In the genomic region with DNA sequence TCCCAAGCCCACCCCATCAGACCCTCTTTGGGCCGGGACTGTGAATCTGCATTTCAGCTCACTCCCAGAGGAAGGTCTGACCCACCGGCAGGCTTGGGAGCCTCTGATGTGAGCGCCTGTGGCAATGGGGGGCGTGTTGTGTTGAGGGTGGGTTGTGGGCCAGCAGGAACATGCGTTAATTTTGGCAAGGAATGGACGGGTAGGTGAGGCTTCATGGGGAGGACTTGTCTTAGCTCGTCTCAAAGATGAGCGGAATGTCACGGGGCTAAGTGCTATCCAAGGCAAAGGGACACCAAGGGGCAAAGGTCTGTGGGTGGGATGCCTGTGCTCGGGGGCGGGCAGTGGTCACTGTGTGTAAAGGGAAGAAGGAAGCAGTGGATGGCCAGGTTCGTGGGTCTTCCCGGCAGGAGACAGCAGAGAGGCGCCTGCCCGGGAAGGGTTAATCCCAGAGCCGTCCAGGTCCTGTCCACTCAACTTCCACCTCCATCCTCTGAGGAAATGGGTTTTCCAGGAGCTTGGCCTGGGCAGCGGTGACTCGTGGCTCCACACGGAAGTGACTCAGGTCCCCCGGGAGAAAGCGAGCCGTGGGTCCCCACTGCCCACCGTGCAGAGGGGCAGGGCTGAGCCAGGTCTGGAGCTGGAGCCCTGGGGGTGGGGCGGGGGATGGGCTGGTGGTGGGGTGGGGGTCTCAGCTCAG, we compare ENCODE assay signal across 10 cellular contexts. TPM values are rescaled to one million over a fixed set of nuclear protein-coding genes. Genes with fewer than 3 reads are reported as not detected.
DNase-seq lines count a peak whose midpoint lies in the region; ATAC-seq, FAIRE-seq and TF ChIP-seq lines count a peak whose summit lies in the region.
"Had no signal": no experiment of that assay in that cellular context is flagged by ENCODE, and none has a peak within 500 bp of the region (broad histone marks: within the 10 kb centered on the region; RNA-seq: fewer than 3 reads in every experiment).

No MANE protein-coding gene starts in this region.

- CTCF ChIA-PET in MCF 10A (lab: Yijun Ruan, JAX) (interaction anchor here (0.5 to 5.9 kb wide), 10 partner anchors 9 to 218 kb away, joined by 3 to 141 read pairs (median 5); partner anchors contain the start of gene ADGRG1), endothelial cell of umbilical vein (lab: Charles Lee) (interaction anchor here (0.6 to 5.7 kb wide), 10 partner anchors 9 to 90 kb away, joined by 3 to 117 read pairs (median 24); partner anchors contain the start of genes ADGRG1 and KATNB1)

- H3K27me3 Mint-ChIP-seq in MCF 10A (ENCODE audit: insufficient read depth, unreplicated experiment), result no peaks in the 10 kb centered on the region

- H3K27me3 ChIP-seq in breast epithelium, result no peaks in the 10 kb centered on the region
- no peaks in the 10 kb centered on the region for H3K27me3 ChIP-seq in endothelial cell of umbilical vein (ENCODE audit: control insufficient read depth in 2 of 2, insufficient read depth in 2 of 2, low read length in 2 of 2)
- H3K27me3 ChIP-seq in aorta (ENCODE audit: control insufficient read depth in 1 of 2, insufficient read depth in 2 of 2, low read length in 1 of 2), result no peaks in the 10 kb centered on the region
- no peaks in the 10 kb centered on the region for H3K27me3 ChIP-seq in effector memory CD4-positive, alpha-beta T cell (replicated peaks; ENCODE audit: control insufficient read depth, insufficient read depth, low read length, poor library complexity, severe bottlenecking)

- H3K36me3 ChIP-seq in breast epithelium (no peaks in the 10 kb centered on the region), endothelial cell of umbilical vein (ENCODE audit: control insufficient read depth in 2 of 2, extremely low read depth in 1 of 2, insufficient read depth in 2 of 2, low read length in 2 of 2) (peaks cover 0 to 2% of the 10 kb centered on the region in 2 experiments), aorta (ENCODE audit: control insufficient read depth in 1 of 2, insufficient read depth in 2 of 2, low read length in 1 of 2) (no peaks in the 10 kb centered on the region)
- H3K36me3 ChIP-seq in effector memory CD4-positive, alpha-beta T cell (ENCODE audit: control insufficient read depth, insufficient read depth, low read length), result no peaks in the 10 kb centered on the region

- H3K9me3 Mint-ChIP-seq in MCF 10A (ENCODE audit: unreplicated experiment), result no peaks in the 10 kb centered on the region

- H3K4me3 Mint-ChIP-seq in MCF 10A (ENCODE audit: unreplicated experiment), result no peak overlapping the region

- peaks cover 14% of the 10 kb centered on the region for H3K79me2 ChIP-seq in endothelial cell of umbilical vein (ENCODE audit: control insufficient read depth, insufficient read depth, low read length)

- H3K36me3 Mint-ChIP-seq in MCF 10A (ENCODE audit: insufficient read depth, unreplicated experiment), result no peaks in the 10 kb centered on the region

- dilution Hi-C loops in endothelial cell of umbilical vein (cut with MboI; ENCODE audit: extremely low pct_ligation_motif_present, low sequenced_read_pairs), result no loop called here

- no peaks in the 10 kb centered on the region for H4K20me1 ChIP-seq in endothelial cell of umbilical vein (replicated peaks; ENCODE audit: control insufficient read depth, extremely low read depth, insufficient read depth, low read length)

- H3K27ac ChIP-seq in breast epithelium, result peak overlapping the region; percentile 82 to 92
- H3K27ac ChIP-seq in endothelial cell of umbilical vein (ENCODE audit: insufficient read depth, low read depth, low read length), result peak overlapping the region; percentile 90
- no peak overlapping the region for H3K27ac ChIP-seq in aorta (ENCODE audit: low read depth in 1 of 2, low read length in 2 of 2)
- H3K27ac ChIP-seq in effector memory CD4-positive, alpha-beta T cell (ENCODE audit: insufficient read depth, low read length, poor library complexity, severe bottlenecking), result no peak overlapping the region

- H3K9ac ChIP-seq in endothelial cell of umbilical vein (replicated peaks; ENCODE audit: extremely low read depth, insufficient read depth, low read length), result no peak overlapping the region

- H2AFZ ChIP-seq in endothelial cell of umbilical vein (ENCODE audit: low read depth, low read length), result no peak overlapping the region

- TF ChIP-seq POLR2A in breast epithelium (IDR thresholded peaks at IDR 0.05), result no peak
- TF ChIP-seq POLR2A in endothelial cell of umbilical vein (IDR thresholded peaks at IDR 0.05; ENCODE audit: low read depth, low read length), result no peak

- H3K4me1 ChIP-seq in breast epithelium (peaks cover 0 to 6% of the 10 kb centered on the region in 2 donors), endothelial cell of umbilical vein (ENCODE audit: control insufficient read depth, extremely low read depth, insufficient read depth, low read length) (peaks cover 40% of the 10 kb centered on the region), aorta (ENCODE audit: control insufficient read depth in 1 of 2, insufficient read depth in 2 of 2, low read length in 2 of 2) (no peaks in the 10 kb centered on the region)
- H3K4me1 ChIP-seq in effector memory CD4-positive, alpha-beta T cell (ENCODE audit: control insufficient read depth, insufficient read depth, low read length, poor library complexity, severe bottlenecking), result no peaks in the 10 kb centered on the region

- FAIRE-seq in endothelial cell of umbilical vein (lab: Jason Lieb, UNC), result peak; percentile 99

- no peaks in the 10 kb centered on the region for H3K9me3 ChIP-seq in breast epithelium
- no peaks in the 10 kb centered on the region for H3K9me3 ChIP-seq in endothelial cell of umbilical vein (replicated peaks; ENCODE audit: control insufficient read depth, insufficient read depth, low read length)
- no peaks in the 10 kb centered on the region for H3K9me3 ChIP-seq in aorta (ENCODE audit: control insufficient read depth, low read length)
- no peaks in the 10 kb centered on the region for H3K9me3 ChIP-seq in effector memory CD4-positive, alpha-beta T cell (ENCODE audit: control insufficient read depth, low read length)

- no peaks in the 10 kb centered on the region for H3K9me1 ChIP-seq in endothelial cell of umbilical vein (replicated peaks; ENCODE audit: control insufficient read depth, extremely low read depth, insufficient read depth, low read length)

- intact Hi-C loops in breast epithelium (cut with DNase I; ENCODE audit: low total_unique reads), result no loop called here
- intact Hi-C loops in MCF 10A (cut with micrococcal nuclease), result no loop called here
- intact Hi-C loops in endothelial cell of umbilical vein (cut with micrococcal nuclease), result loop anchor here (1.0 to 10.0 kb wide), 5 partner anchors 9 to 356 kb away; partner anchors contain the start of genes ADGRG1, KATNB1, USB1 and ZNF319
- intact Hi-C loops in aorta (cut with DNase I), result loop anchor here (5.0 kb wide), 3 partner anchors 34 to 69 kb away; no protein-coding TSS in a partner anchor

- 49 to 54% methylated on average over 22 to 24 of the region's 24 CpGs for WGBS in aorta, 2 donors

- H3K4me1 Mint-ChIP-seq in MCF 10A (ENCODE audit: insufficient read depth, unreplicated experiment), result peaks cover 7% of the 10 kb centered on the region

- TF ChIP-seq CTCF in breast epithelium (IDR thresholded peaks at IDR 0.05) (no peak), MCF 10A (IDR thresholded peaks at IDR 0.05; ENCODE audit: unreplicated experiment) (no peak), endothelial cell of umbilical vein (IDR thresholded peaks at IDR 0.05; ENCODE audit: extremely low read depth in 1 of 2, insufficient read depth in 1 of 2, low read depth in 1 of 2, low read length in 2 of 2) (peak in 1 of 2 donors; percentile 7)

- no peak overlapping the region for H3K27ac Mint-ChIP-seq in MCF 10A (ENCODE audit: low read depth, unreplicated experiment)

- no TSS peak for BruUV-seq in MCF 10A (replicated peaks; lab: Mats Ljungman, UMichigan)
- BruUV-seq in endothelial cell of umbilical vein (replicated peaks; lab: Mats Ljungman, UMichigan), result no TSS peak

- peak overlapping the region; percentile 19 for H3K4me2 ChIP-seq in endothelial cell of umbilical vein (ENCODE audit: insufficient read depth, low read length)

- peak in 1 of 2 donors; percentile 67 for DNase-seq in breast epithelium (ENCODE audit: low spot score in 2 of 2)
- no peak for DNase-seq in MCF 10A (ENCODE audit: unreplicated experiment)
- peak; percentile 81 for DNase-seq in endothelial cell of umbilical vein (ENCODE audit: low read depth, low spot score)
- peak; percentile 93 to 96 for DNase-seq in lung microvascular endothelial cell (ENCODE audit: low read depth in 2 of 2)
- no peak for DNase-seq in aorta
- DNase-seq in NCI-H2227 treated with DMSO at 0.1 percent for 48 hours (lab: John Stamatoyannopoulos, UW), result no peak
- no peak for DNase-seq in effector memory CD4-positive, alpha-beta T cell
- DNase-seq: NCI-H2081 had no signal

- ATAC-seq in aorta (ENCODE audit: low FRiP score), result peak; percentile 52
- no peak for ATAC-seq in GM19452 (IDR thresholded peaks at IDR 0.05; ENCODE audit: unreplicated experiment)

- POLR2A ChIA-PET in MCF 10A (lab: Yijun Ruan, JAX), result interaction anchor here (0.7 kb wide), 1 partner anchor 17 kb away, joined by 4 read pairs; the partner anchor contains the start of gene ADGRG1
- POLR2A ChIA-PET in endothelial cell of umbilical vein (lab: Charles Lee), result interaction anchor here (0.7 to 1.2 kb wide), 3 partner anchors 9 to 24 kb away, joined by 3 to 9 read pairs (median 3); no protein-coding TSS in a partner anchor

- H3K4me3 ChIP-seq in breast epithelium, result peak overlapping the region in 1 of 3 donors; percentile 15
- no peak overlapping the region for H3K4me3 ChIP-seq in endothelial cell of umbilical vein (replicated peaks in 1 of 3; ENCODE audit: insufficient read depth in 1 of 3, low read depth in 1 of 3, low read length in 3 of 3)
- no peak overlapping the region for H3K4me3 ChIP-seq in aorta (ENCODE audit: low read length in 2 of 2)
- H3K4me3 ChIP-seq in effector memory CD4-positive, alpha-beta T cell (ENCODE audit: insufficient read depth, low read depth, low read length, poor library complexity, severe bottlenecking), result no peak overlapping the region

RNA-seq across cellular contexts. Expression of gene ADGRG1, which starts 17.4 kb away (rescaled TPM):
- 10 to 100 TPM in 2 of 3 donors, 1 to 10 TPM in 1; 9.4 to 54.1 (median 34.0) TPM for total RNA-seq in breast epithelium
- 10.1 and 10.2 TPM in 2 replicates for total RNA-seq in MCF 10A (2022)
- 92.5 and 116 TPM in 2 replicates for total RNA-seq in endothelial cell of umbilical vein
- 45.6 and 45.7 TPM in 2 replicates for polyA plus RNA-seq in endothelial cell of umbilical vein
- polyA plus RNA-seq in endothelial cell of umbilical vein (2011; cell fraction: cytosol; rRNA removed), result 34.6 and 34.8 TPM in 2 replicates
- 35.5 and 39.9 TPM in 2 replicates for polyA plus RNA-seq in endothelial cell of umbilical vein (2011; cell fraction: nucleus; rRNA removed)
- polyA plus RNA-seq in endothelial cell of umbilical vein (2012), result 50.7 and 64.0 TPM in 2 replicates
- 28.6 and 32.1 TPM in 2 replicates for polyA minus RNA-seq in endothelial cell of umbilical vein
- 12.8 TPM for polyA minus RNA-seq in endothelial cell of umbilical vein (2011; cell fraction: cytosol; rRNA and poly(A)+ RNA removed)
- 20.8 and 23.1 TPM in 2 replicates for polyA minus RNA-seq in endothelial cell of umbilical vein (2011; cell fraction: nucleus; rRNA and poly(A)+ RNA removed)
- 1.4 and 17.4 TPM in 2 replicates for total RNA-seq in lung microvascular endothelial cell
- total RNA-seq in aorta, result 10 to 100 TPM; 33.0 to 68.4 TPM
- polyA plus RNA-seq in aorta, result 1 to 10 TPM; 1.2 to 2.1 TPM

RNA-seq across cellular contexts. Expression of gene ADGRG3, which starts 22.3 kb away (rescaled TPM):
- total RNA-seq in breast epithelium (1 to 10 TPM in 2 of 3 donors, under 1 TPM in 1; 0.64 to 5.2 (median 1.6) TPM), MCF 10A (2022) (not detected in 2 replicates), endothelial cell of umbilical vein (not detected in 2 replicates), lung microvascular endothelial cell (0.65 and 8.3 TPM in 2 replicates), aorta (1 to 10 TPM in 1 of 2 donors, under 1 TPM in 1; 0.84 to 3.9 TPM)
- polyA plus RNA-seq in endothelial cell of umbilical vein (not detected in 2 replicates), aorta (under 1 TPM; 0.08 to 0.25 TPM)
- polyA plus RNA-seq in endothelial cell of umbilical vein (2011; cell fraction: cytosol; rRNA removed), result not detected in 2 replicates
- not detected in 2 replicates for polyA plus RNA-seq in endothelial cell of umbilical vein (2011; cell fraction: nucleus; rRNA removed)
- not detected in 2 replicates for polyA plus RNA-seq in endothelial cell of umbilical vein (2012)
- polyA minus RNA-seq in endothelial cell of umbilical vein, result not detected in 2 replicates
- not detected for polyA minus RNA-seq in endothelial cell of umbilical vein (2011; cell fraction: cytosol; rRNA and poly(A)+ RNA removed)
- polyA minus RNA-seq in endothelial cell of umbilical vein (2011; cell fraction: nucleus; rRNA and poly(A)+ RNA removed), result not detected in 2 replicates
- total RNA-seq: H4 had no signal

RNA-seq across cellular contexts. Expression of gene DRC7, which starts 48.8 kb away (rescaled TPM):
- total RNA-seq in breast epithelium (1 to 10 TPM in 1 of 3 donors, not detected in 2; 1.5 TPM), MCF 10A (2022) (not detected in 2 replicates), endothelial cell of umbilical vein (0.13 TPM in 1 of 2 replicates, not detected in the other), lung microvascular endothelial cell (0.20 and 0.22 TPM in 2 replicates), aorta (not detected)
- polyA plus RNA-seq in endothelial cell of umbilical vein (0.13 and 0.77 TPM in 2 replicates), aorta (under 1 TPM in 1 of 2 donors, not detected in 1; 0.08 TPM)
- polyA plus RNA-seq in endothelial cell of umbilical vein (2011; cell fraction: cytosol; rRNA removed), result 0.13 and 0.26 TPM in 2 replicates
- 0.07 and 0.50 TPM in 2 replicates for polyA plus RNA-seq in endothelial cell of umbilical vein (2011; cell fraction: nucleus; rRNA removed)
- 1.5 TPM in 1 of 2 replicates, not detected in the other for polyA plus RNA-seq in endothelial cell of umbilical vein (2012)
- 1.1 TPM in 1 of 2 replicates, not detected in the other for polyA minus RNA-seq in endothelial cell of umbilical vein
- not detected for polyA minus RNA-seq in endothelial cell of umbilical vein (2011; cell fraction: cytosol; rRNA and poly(A)+ RNA removed)
- polyA minus RNA-seq in endothelial cell of umbilical vein (2011; cell fraction: nucleus; rRNA and poly(A)+ RNA removed), result not detected in 2 replicates

Comparison
In these comparisons a context has a peak if more than half of its experiments do, and no peak if none do; other contexts are left out.
1. DNase-seq: peak in endothelial cell of umbilical vein (single experiment) and lung microvascular endothelial cell (2 of 2); none in MCF 10A (single experiment), aorta (0 of 2), NCI-H2227 treated with DMSO at 0.1 percent for 48 hours (single experiment) and effector memory CD4-positive, alpha-beta T cell (0 of 3).
2. H3K27ac ChIP-seq: peak in breast epithelium (2 of 2) and endothelial cell of umbilical vein (single experiment); none in aorta (0 of 2) and effector memory CD4-positive, alpha-beta T cell (single experiment).
3. intact Hi-C loops: an anchor here in endothelial cell of umbilical vein (1.0 to 10.0 kb wide) and aorta (5.0 kb wide); none called in breast epithelium and MCF 10A.